Comparison of ENCODE assay signal across 24 cellular contexts in genomic region chrX:123169247-123169901, GRCh38. TPM values are rescaled to one million over a fixed set of nuclear protein-coding genes. Genes with fewer than 3 reads are reported as not detected.
A peak's percentile ranks its signal among the peaks of the same experiment; 100 is the strongest.
DNase-seq lines count a peak whose midpoint lies in the region; ATAC-seq, FAIRE-seq and TF ChIP-seq lines count a peak whose summit lies in the region.
"Had no signal": no experiment of that assay in that cellular context is flagged by ENCODE, and none has a peak within 500 bp of the region (broad histone marks: within the 10 kb centered on the region; RNA-seq: fewer than 3 reads in every experiment).

No MANE protein-coding gene starts in this region.

- WGBS in hepatocyte (ENCODE audit: low lambda C conversion rate, missing lambda C conversion rate): 17% methylated on average over 2 of the region's 2 CpGs

- FAIRE-seq in RCC 7860 (lab: Jason Lieb, UNC): peak; percentile 99

- H2AFZ ChIP-seq in hepatocyte: no peak overlapping the region

- H3K4me1 ChIP-seq in hepatocyte (ENCODE audit: insufficient read depth): no peaks in the 10 kb centered on the region
- H3K4me1 ChIP-seq: esophagus muscularis mucosa, SJSA1, suprapubic skin had no signal

- TF ChIP-seq CTCF in hepatocyte (IDR thresholded peaks at IDR 0.05; ENCODE audit: poor library complexity): no peak

- no peaks in the 10 kb centered on the region for H3K36me3 ChIP-seq in hepatocyte (replicated peaks; ENCODE audit: insufficient read depth, low read depth)
- H3K36me3 ChIP-seq: esophagus muscularis mucosa, SJSA1, suprapubic skin had no signal

- no peaks in the 10 kb centered on the region for H3K27me3 ChIP-seq in hepatocyte
- H3K27me3 ChIP-seq: esophagus muscularis mucosa, SJSA1, suprapubic skin had no signal

- no peaks in the 10 kb centered on the region for H3K9me2 ChIP-seq in hepatocyte (replicated peaks; ENCODE audit: insufficient read depth)

- H3K4me3 ChIP-seq in hepatocyte: no peak overlapping the region
- H3K4me3 ChIP-seq: esophagus muscularis mucosa, SJSA1, smooth muscle cell, suprapubic skin had no signal

- H3K4me2 ChIP-seq in hepatocyte: no peak overlapping the region
- H3K4me2 ChIP-seq: smooth muscle cell had no signal

- intact Hi-C loops in Right ventricle myocardium superior (cut with DNase I): no loop called here

- DNase-seq in A172 (ENCODE audit: low spot score) (peak; percentile 31), RCC 7860 (ENCODE audit: low spot score) (peak; percentile 94), hepatocyte (ENCODE audit: low spot score) (peak; percentile 40), cerebellum (ENCODE audit: low spot score) (no peak), Right ventricle myocardium superior (no peak), iPS-NIHi11 (ENCODE audit: low spot score) (no peak)
- DNase-seq: 8988T; activated B cell treated with CpG ODN at 0.5 μM for 24 hours; activated T-cell treated with anti-CD3 and anti-CD28 coated beads, Interleukin-2, amount 50 U/mL, for 72 hours; C1 segment of cervical spinal cord; dermis blood vessel endothelial cell; glutamatergic neuron; NCI-H1436; posterior cingulate gyrus; stimulated activated CD8-positive, alpha-beta memory T cell treated with anti-CD3 and anti-CD28 coated beads, Interleukin-4, amount 100 ng/mL, for 48 hours had no signal

- H3K79me2 ChIP-seq in hepatocyte: no peaks in the 10 kb centered on the region

- H4K20me1 ChIP-seq in hepatocyte (ENCODE audit: insufficient read depth, poor library complexity, severe bottlenecking): no peaks in the 10 kb centered on the region

- H3K9me3 ChIP-seq in hepatocyte (ENCODE audit: low read depth): peaks cover 4% of the 10 kb centered on the region
- H3K9me3 ChIP-seq: esophagus muscularis mucosa, SJSA1, suprapubic skin had no signal

- H3K27ac ChIP-seq in hepatocyte: peak overlapping the region; percentile 58
- H3K27ac ChIP-seq: esophagus muscularis mucosa, SJSA1, suprapubic skin had no signal

- ATAC-seq in GM21619 (IDR thresholded peaks at IDR 0.05; ENCODE audit: unreplicated experiment) (peak; percentile 50), Right ventricle myocardium superior (ENCODE audit: poor library complexity) (no peak), GM21723 (IDR thresholded peaks at IDR 0.05; ENCODE audit: unreplicated experiment) (no peak)
- ATAC-seq: activated T-cell treated with anti-CD3 and anti-CD28 coated beads, Interleukin-2, amount 50 U/mL, for 72 hours; natural killer cell treated with Interleukin-12 subunit alpha and Interleukin-12 subunit beta and Interleukin-15 and Interleukin-18, amount 100 ng/mL, for 72 hours had no signal

RNA-seq across cellular contexts. Expression of gene GRIA3, which starts 14.7 kb away (rescaled TPM):
- not detected in 2 replicates for total RNA-seq in A172 (2014; rRNA removed; shearing (Covaris generic))
- total RNA-seq in hepatocyte (2.9 TPM in 2 replicates), cerebellum (33.8 TPM), Right ventricle myocardium superior (0.54 TPM)
- 1.9 and 5.0 TPM in 2 replicates for polyA plus RNA-seq in hepatocyte
- total RNA-seq: activated B cell treated with CpG ODN at 0.5 μM for 24 hours; activated T-cell treated with anti-CD3 and anti-CD28 coated beads, Interleukin-2, amount 50 U/mL, for 72 hours; natural killer cell treated with Interleukin-12 subunit alpha and Interleukin-12 subunit beta and Interleukin-15 and Interleukin-18, amount 100 ng/mL, for 72 hours; OCI-LY7; SJSA1; T-helper 2 cell treated with Interferon-gamma antibody and Interleukin-4, amounts not matched to agents 100 ng/mL and 5 ng/mL, for 36 hours had no signal

Comparison
In these comparisons a context has a peak if more than half of its experiments do, and no peak if none do; other contexts are left out.
1. DNase-seq: peak in A172 (single experiment), RCC 7860 (single experiment) and hepatocyte (single experiment); none in cerebellum (single experiment), Right ventricle myocardium superior (single experiment) and iPS-NIHi11 (single experiment).